ENCODE assay signal across 8 cellular contexts in genomic region chr12:95102916-95103671, GRCh38. TPM values are rescaled to one million over a fixed set of nuclear protein-coding genes. Genes with fewer than 3 reads are reported as not detected.
DNase-seq lines count a peak whose midpoint lies in the region; ATAC-seq and TF ChIP-seq lines count a peak whose summit lies in the region.

No MANE protein-coding gene starts in this region.

- TF ChIP-seq CTCF in HFF-Myc (IDR thresholded peaks at IDR 0.05; ENCODE audit: low read depth, low read length, missing control alignments): no peak
- no peak for TF ChIP-seq CTCF in fibroblast of villous mesenchyme (IDR thresholded peaks at IDR 0.05; ENCODE audit: insufficient read depth, low read depth, low read length)
- TF ChIP-seq CTCF in upper lobe of left lung (IDR thresholded peaks at IDR 0.05): no peak

- WGBS in upper lobe of left lung, 2 donors: 74 to 76% methylated on average over 8 of the region's 8 CpGs

- peaks cover 3% of the 10 kb centered on the region for H3K27me3 Mint-ChIP-seq in T-helper 1 cell treated with Interleukin-12 subunit alpha and Interleukin-12 subunit beta and Interleukin-4 antibody, amounts not matched to agents 30 μg/mL and 1 μg/mL, for 36 hours (ENCODE audit: low read depth)

- H3K4me1 ChIP-seq in upper lobe of left lung: peaks cover 0 to 9% (median 4%) of the 10 kb centered on the region in 4 donors

- no peak for TF ChIP-seq EP300 in upper lobe of left lung (IDR thresholded peaks at IDR 0.05)

- no peaks in the 10 kb centered on the region for H3K9me3 Mint-ChIP-seq in T-helper 1 cell treated with Interleukin-12 subunit alpha and Interleukin-12 subunit beta and Interleukin-4 antibody, amounts not matched to agents 30 μg/mL and 1 μg/mL, for 36 hours

- peaks cover 13% of the 10 kb centered on the region for H3K4me1 Mint-ChIP-seq in T-helper 1 cell treated with Interleukin-12 subunit alpha and Interleukin-12 subunit beta and Interleukin-4 antibody, amounts not matched to agents 30 μg/mL and 1 μg/mL, for 36 hours (ENCODE audit: low read depth)

- H3K9me3 ChIP-seq in upper lobe of left lung: no peaks in the 10 kb centered on the region

- no peak for TF ChIP-seq POLR2A in upper lobe of left lung (IDR thresholded peaks at IDR 0.05)

- no peaks in the 10 kb centered on the region for H3K36me3 Mint-ChIP-seq in T-helper 1 cell treated with Interleukin-12 subunit alpha and Interleukin-12 subunit beta and Interleukin-4 antibody, amounts not matched to agents 30 μg/mL and 1 μg/mL, for 36 hours (ENCODE audit: low read depth)

- H3K36me3 ChIP-seq in upper lobe of left lung: peaks cover 2 to 62% (median 14%) of the 10 kb centered on the region in 4 donors

- no peak overlapping the region for H3K4me3 Mint-ChIP-seq in T-helper 1 cell treated with Interleukin-12 subunit alpha and Interleukin-12 subunit beta and Interleukin-4 antibody, amounts not matched to agents 30 μg/mL and 1 μg/mL, for 36 hours

- ATAC-seq in upper lobe of left lung (ENCODE audit: low FRiP score in 2 of 2): peak; percentile 8 to 50

- H3K27ac Mint-ChIP-seq in T-helper 1 cell treated with Interleukin-12 subunit alpha and Interleukin-12 subunit beta and Interleukin-4 antibody, amounts not matched to agents 30 μg/mL and 1 μg/mL, for 36 hours: peak overlapping the region; percentile 7

- no peak overlapping the region for H3K27ac ChIP-seq in upper lobe of left lung

- DNase-seq in activated CD8-positive, alpha-beta memory T cell treated with anti-CD3 and anti-CD28 coated beads, Interleukin-2, amount 50 U/mL, for 24 hours (ENCODE audit: extremely low read depth): peak; percentile 2
- no peak for DNase-seq in activated CD8-positive, alpha-beta memory T cell treated with anti-CD3 and anti-CD28 coated beads for 24 hours
- peak; percentile 86 for DNase-seq in HFF-Myc (ENCODE audit: extremely low read depth, low read depth)
- DNase-seq in MV-4-11 (lab: John Stamatoyannopoulos, UW): peak; percentile 89
- peak; percentile 35 for DNase-seq in fibroblast of villous mesenchyme (ENCODE audit: low read depth)
- no peak for DNase-seq in upper lobe of left lung
- DNase-seq in T-helper 9 cell: no peak

- no peaks in the 10 kb centered on the region for H3K27me3 ChIP-seq in upper lobe of left lung

- H3K4me3 ChIP-seq in HFF-Myc (replicated peaks; ENCODE audit: low read depth, low read length): no peak overlapping the region
- H3K4me3 ChIP-seq in fibroblast of villous mesenchyme (ENCODE audit: low read depth, low read length): no peak overlapping the region
- H3K4me3 ChIP-seq in upper lobe of left lung: no peak overlapping the region

RNA-seq across cellular contexts. Expression of gene NR2C1, which starts 29.7 kb away (rescaled TPM):
- total RNA-seq in fibroblast of villous mesenchyme (19.0 and 26.8 TPM in 2 replicates), upper lobe of left lung (100 to 1,000 TPM in 2 of 6 donors, 10 to 100 TPM in 4; 23.7 to 173 (median 41.8) TPM)

Comparison
In these comparisons a context has a peak if more than half of its experiments do, and no peak if none do; other contexts are left out.
1. DNase-seq: peak in activated CD8-positive, alpha-beta memory T cell treated with anti-CD3 and anti-CD28 coated beads, Interleukin-2, amount 50 U/mL, for 24 hours (single experiment), HFF-Myc (single experiment), MV-4-11 (single experiment) and fibroblast of villous mesenchyme (single experiment); none in activated CD8-positive, alpha-beta memory T cell treated with anti-CD3 and anti-CD28 coated beads for 24 hours (single experiment), upper lobe of left lung (0 of 2) and T-helper 9 cell (single experiment).